Comparison of ENCODE assay signal across 10 cellular contexts in the genomic region with DNA sequence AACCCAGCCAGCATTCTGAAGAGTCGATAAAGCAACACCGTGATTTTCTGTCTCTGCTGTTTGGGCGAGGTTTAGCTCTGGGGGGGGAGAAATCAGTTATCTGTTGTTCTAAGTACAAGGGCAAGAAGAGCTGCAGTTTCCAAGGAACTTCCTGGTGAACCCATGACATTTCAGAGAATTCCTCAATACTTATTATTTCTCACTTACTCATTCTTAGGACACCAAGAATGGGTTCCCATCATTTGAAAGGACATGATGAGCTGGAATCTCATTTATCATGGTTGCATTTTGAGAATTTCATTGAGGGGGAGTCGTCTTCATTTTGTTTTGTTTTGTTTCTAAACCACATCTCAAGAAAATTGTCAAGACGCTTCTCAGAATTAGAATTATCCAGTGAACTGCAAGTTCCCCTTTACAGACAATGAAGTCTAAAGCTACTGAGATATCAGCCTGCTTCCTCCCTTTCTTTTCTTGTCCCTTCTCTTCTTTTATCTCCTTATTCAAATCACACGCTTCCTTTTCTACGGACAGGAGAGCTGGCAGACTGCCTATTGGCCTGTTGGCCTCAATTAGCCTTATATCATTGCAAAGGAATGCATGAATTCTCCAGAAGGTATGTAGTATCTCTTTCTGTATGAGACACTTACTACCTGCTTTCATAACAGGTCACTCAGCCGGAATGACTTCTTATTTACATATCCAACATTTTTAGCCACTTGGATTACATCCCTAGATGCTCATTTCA. TPM values are rescaled to one million over a fixed set of nuclear protein-coding genes. Genes with fewer than 3 reads are reported as not detected.
A peak's percentile ranks its signal among the peaks of the same experiment; 100 is the strongest.
DNase-seq lines count a peak whose midpoint lies in the region; ATAC-seq, FAIRE-seq and TF ChIP-seq lines count a peak whose summit lies in the region.
"Had no signal": no experiment of that assay in that cellular context is flagged by ENCODE, and none has a peak within 500 bp of the region (broad histone marks: within the 10 kb centered on the region; RNA-seq: fewer than 3 reads in every experiment).

No MANE protein-coding gene starts in this region.

- no peaks in the 10 kb centered on the region for H3K27me3 ChIP-seq in SJSA1 (replicated peaks)
- no peaks in the 10 kb centered on the region for H3K27me3 ChIP-seq in foreskin keratinocyte
- no peaks in the 10 kb centered on the region for H3K27me3 ChIP-seq in pancreas

- TF ChIP-seq CTCF in foreskin keratinocyte (conservative IDR thresholded peaks at IDR 0.05) (no peak), pancreas (IDR thresholded peaks at IDR 0.05) (no peak)

- intact Hi-C loops in pancreas (cut with DNase I) = no loop called here

- no peaks in the 10 kb centered on the region for H3K27me3 Mint-ChIP-seq in stimulated activated naive CD8-positive, alpha-beta T cell treated with anti-CD3 and anti-CD28 coated beads, Interleukin-15, amount 100 ng/mL, for 72 hours

- H3K4me1 Mint-ChIP-seq in stimulated activated naive CD8-positive, alpha-beta T cell treated with anti-CD3 and anti-CD28 coated beads, Interleukin-15, amount 100 ng/mL, for 72 hours = peaks cover 8% of the 10 kb centered on the region
- H3K4me1 Mint-ChIP-seq: IgD-negative memory B cell had no signal

- H3K9me3 Mint-ChIP-seq in stimulated activated naive CD8-positive, alpha-beta T cell treated with anti-CD3 and anti-CD28 coated beads, Interleukin-15, amount 100 ng/mL, for 72 hours = no peaks in the 10 kb centered on the region
- H3K9me3 Mint-ChIP-seq: IgD-negative memory B cell had no signal

- no peak for FAIRE-seq in pancreas (lab: Jason Lieb, UNC)

- DNase-seq in GM04503 (ENCODE audit: low read depth) (peak; percentile 61), SJSA1 (ENCODE audit: low read depth in 1 of 2, low spot score in 2 of 2) (peak; percentile 85 to 91), foreskin keratinocyte (peak; percentile 89 to 94), pancreas (peak in 2 of 6 donors; percentile 30 to 38), HUDEP-2 (lab: John Stamatoyannopoulos, UW; ENCODE audit: unreplicated experiment in 76 of 76) (no peak), GM19240 (ENCODE audit: insufficient read length, low spot score) (no peak)
- DNase-seq in stimulated activated naive CD8-positive, alpha-beta T cell treated with anti-CD3 and anti-CD28 coated beads, Interleukin-15, amount 100 ng/mL, for 72 hours = no peak
- DNase-seq in activated CD8-positive, alpha-beta memory T cell treated with anti-CD3 and anti-CD28 coated beads, Interleukin-2, amount 50 U/mL, for 4 hours = no peak

- H3K27ac ChIP-seq in SJSA1 (peak overlapping the region; percentile 91), foreskin keratinocyte (peak overlapping the region; percentile 37), pancreas (peak overlapping the region in 2 of 4 donors; percentile 20 to 50)
- H3K27ac ChIP-seq: VCaP had no signal

- no peak overlapping the region for H3K4me3 ChIP-seq in SJSA1
- H3K4me3 ChIP-seq in pancreas = no peak overlapping the region

- ATAC-seq in foreskin keratinocyte (peak; percentile 83), pancreas (peak in 3 of 4 donors; percentile 48 to 71 (median 51))
- no peak for ATAC-seq in stimulated activated naive CD8-positive, alpha-beta T cell treated with anti-CD3 and anti-CD28 coated beads, Interleukin-15, amount 100 ng/mL, for 72 hours

- H3K4me3 Mint-ChIP-seq in stimulated activated naive CD8-positive, alpha-beta T cell treated with anti-CD3 and anti-CD28 coated beads, Interleukin-15, amount 100 ng/mL, for 72 hours = no peak overlapping the region
- H3K4me3 Mint-ChIP-seq: IgD-negative memory B cell had no signal

- H3K4me1 ChIP-seq in SJSA1 (replicated peaks) = peaks cover 42% of the 10 kb centered on the region
- H3K4me1 ChIP-seq in foreskin keratinocyte = peaks cover 61% of the 10 kb centered on the region
- peaks cover 0 to 12% (median 5%) of the 10 kb centered on the region in 3 donors for H3K4me1 ChIP-seq in pancreas

- H3K27ac Mint-ChIP-seq in stimulated activated naive CD8-positive, alpha-beta T cell treated with anti-CD3 and anti-CD28 coated beads, Interleukin-15, amount 100 ng/mL, for 72 hours = no peak overlapping the region

- H3K9me3 ChIP-seq in SJSA1 (replicated peaks) = no peaks in the 10 kb centered on the region
- no peaks in the 10 kb centered on the region for H3K9me3 ChIP-seq in pancreas

- WGBS in pancreas, 2 donors = 52 to 67% methylated on average over 8 of the region's 8 CpGs

- H3K36me3 ChIP-seq in SJSA1 = no peaks in the 10 kb centered on the region; the same call in 1 of the 2 replicates
- H3K36me3 ChIP-seq in pancreas = no peaks in the 10 kb centered on the region

RNA-seq across cellular contexts. Expression of a gene that starts 53.7 kb away (rescaled TPM):
- total RNA-seq in SJSA1 (2014; rRNA removed; shearing (Covaris generic)) = 6.5 and 11.9 TPM in 2 replicates
- total RNA-seq in foreskin keratinocyte (19.6 and 22.4 TPM in 2 replicates), pancreas (10 to 100 TPM in 1 of 6 donors, 1 to 10 TPM in 5; 3.2 to 12.6 (median 4.9) TPM)
- polyA plus RNA-seq in foreskin keratinocyte (1.6 and 1.7 TPM in 2 replicates), pancreas (1 to 10 TPM; 1.6 to 1.7 TPM)
- polyA plus RNA-seq: IgD-negative memory B cell had no signal

Comparison
In these comparisons a context has a peak if more than half of its experiments do, and no peak if none do; other contexts are left out.
1. DNase-seq: peak in GM04503 (single experiment), SJSA1 (2 of 2) and foreskin keratinocyte (2 of 2); none in HUDEP-2 (0 of 76), stimulated activated naive CD8-positive, alpha-beta T cell treated with anti-CD3 and anti-CD28 coated beads, Interleukin-15, amount 100 ng/mL, for 72 hours (0 of 2), activated CD8-positive, alpha-beta memory T cell treated with anti-CD3 and anti-CD28 coated beads, Interleukin-2, amount 50 U/mL, for 4 hours (single experiment) and GM19240 (single experiment).